In the genomic region with DNA sequence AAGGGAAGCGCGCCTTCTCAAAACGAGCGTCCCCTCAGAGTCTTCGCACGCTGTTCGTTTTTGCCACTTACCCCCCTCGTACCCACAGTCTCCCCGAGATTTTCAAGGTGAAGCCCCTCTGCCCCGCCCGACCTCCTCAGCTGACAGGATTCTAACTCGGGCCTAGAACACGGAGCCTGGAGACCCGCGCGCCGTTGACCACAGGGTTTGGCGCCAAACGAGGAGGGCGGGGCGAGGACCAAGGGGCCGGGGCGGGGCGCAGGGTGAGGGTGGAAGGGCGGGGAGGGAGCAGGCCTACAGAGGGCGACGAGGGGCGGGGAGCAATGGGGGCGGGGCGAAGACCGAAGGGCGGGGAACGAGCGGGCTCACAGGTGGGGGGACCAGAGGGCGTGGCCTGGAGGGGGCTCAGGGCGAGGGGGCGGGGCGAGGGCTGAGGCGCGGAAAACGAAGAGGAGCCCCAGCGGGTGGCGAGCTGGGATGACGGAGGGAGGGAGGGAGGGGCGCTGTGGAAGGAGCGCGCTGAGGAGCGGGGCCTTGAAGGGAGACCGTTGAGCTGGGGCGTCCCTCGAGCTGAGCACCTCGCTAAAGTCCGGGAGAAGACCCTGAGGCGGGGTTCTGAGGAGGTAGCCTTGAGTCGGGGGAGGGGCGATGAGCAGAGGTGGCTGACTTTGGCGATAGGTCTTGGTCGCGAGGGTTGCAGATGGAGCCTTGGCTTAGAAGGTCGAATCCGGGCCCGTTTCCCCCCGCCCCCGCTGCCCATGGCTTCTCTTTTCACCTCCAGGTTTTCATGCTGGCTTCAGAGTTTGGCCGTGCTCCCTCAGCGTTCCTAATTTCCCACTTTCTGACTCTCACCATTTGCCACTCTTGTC, we compare ENCODE assay signal across 8 cellular contexts. TPM values are rescaled to one million over a fixed set of nuclear protein-coding genes. Genes with fewer than 3 reads are reported as not detected.
DNase-seq lines count a peak whose midpoint lies in the region; ATAC-seq and TF ChIP-seq lines count a peak whose summit lies in the region.

Gene DMC1, minus strand, starts transcription at position 212 of the 869 bp plus-strand sequence. CDS start 1,927 bp downstream, outside the sequence.

- H3K27me3 ChIP-seq in skeletal muscle satellite cell (ENCODE audit: control insufficient read depth, insufficient read depth, low read length): no peaks in the 10 kb centered on the region

- H3K9me3 ChIP-seq in iPS-18c (ENCODE audit: control insufficient read depth, insufficient read depth, low read length): no peaks in the 10 kb centered on the region
- H3K9me3 ChIP-seq in skeletal muscle satellite cell (replicated peaks; ENCODE audit: low read length): no peaks in the 10 kb centered on the region

- H3K4me1 ChIP-seq in skeletal muscle satellite cell (ENCODE audit: control insufficient read depth, insufficient read depth, low read length): peaks cover 20% of the 10 kb centered on the region

- TF ChIP-seq CTCF in WI38 (IDR thresholded peaks at IDR 0.05; ENCODE audit: low read depth, low read length): no peak

- H3K9ac ChIP-seq in skeletal muscle satellite cell (ENCODE audit: low read depth, low read length): peak within 1 kb of the TSS; percentile 75

- H3K36me3 ChIP-seq in skeletal muscle satellite cell (ENCODE audit: insufficient read depth, low read length): no peaks in the 10 kb centered on the region

- H3K4me3 ChIP-seq in WI38 (ENCODE audit: low read depth, low read length): peak within 1 kb of the TSS; percentile 67
- H3K4me3 ChIP-seq in iPS-18c (ENCODE audit: insufficient read depth, low read depth, low read length): peak within 1 kb of the TSS; percentile 83
- peak within 1 kb of the TSS; percentile 73 for H3K4me3 ChIP-seq in skeletal muscle satellite cell (ENCODE audit: low read length)

- peak; percentile 58 for ATAC-seq in HG02610 (IDR thresholded peaks at IDR 0.05; ENCODE audit: unreplicated experiment)
- ATAC-seq in GM19395 (IDR thresholded peaks at IDR 0.05; ENCODE audit: unreplicated experiment): no peak

- in situ Hi-C loops in T47D (cut with HindIII; ENCODE audit: low pct_unique_long_range_greater_than_20kb, low sequenced_read_pairs): no loop called here

- peak; percentile 65 for DNase-seq in DMS79 (lab: John Stamatoyannopoulos, UW)
- DNase-seq in NCI-H2171 treated with DMSO at 0.1 percent for 48 hours (lab: John Stamatoyannopoulos, UW): peak; percentile 81
- peak; percentile 70 to 92 for DNase-seq in T47D (ENCODE audit: low read depth in 1 of 2, low spot score in 1 of 2)

- peak within 1 kb of the TSS; percentile 96 for H3K4me2 ChIP-seq in skeletal muscle satellite cell (ENCODE audit: low read length)

RNA-seq across cellular contexts. Expression of gene DMC1, which starts in this region (rescaled TPM):
- 2.6 and 7.1 TPM in 2 replicates for total RNA-seq in skeletal muscle satellite cell (2012; rRNA removed)
